In the genomic region with DNA sequence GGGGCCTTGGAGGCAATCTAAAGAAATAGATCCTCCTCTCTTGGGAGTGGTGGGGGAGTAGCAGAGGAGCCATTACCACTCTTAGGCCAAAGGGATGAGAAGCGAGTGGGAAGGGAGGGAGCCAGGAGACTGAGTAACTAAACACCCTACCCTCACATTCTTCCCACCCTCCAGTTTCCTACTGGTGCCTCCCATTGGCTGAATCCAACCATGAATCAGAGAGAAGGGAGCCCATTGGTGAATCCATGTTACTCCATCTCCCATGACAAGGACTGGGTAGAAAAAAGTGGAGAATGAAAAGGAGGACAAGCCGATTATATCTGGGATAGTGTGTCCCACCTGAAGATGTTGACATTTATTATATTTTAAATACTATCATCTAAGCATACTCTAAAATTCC, we compare ENCODE assay signal across 30 cellular contexts.
"Had no signal": no experiment of that assay in that cellular context is flagged by ENCODE, and none has a peak within 500 bp of the region (broad histone marks: within the 10 kb centered on the region; RNA-seq: fewer than 3 reads in every experiment).

No MANE protein-coding gene starts in this region.

- H3K9me3 ChIP-seq: ovary, psoas muscle, right lobe of liver, thoracic aorta, thyroid gland, vagina had no signal

- H3K4me2 ChIP-seq: neural progenitor cell had no signal

- H3K27me3 ChIP-seq: neural progenitor cell, ovary, right lobe of liver, thyroid gland, tibial nerve, upper lobe of left lung, vagina had no signal

- H3K9ac ChIP-seq: neural progenitor cell, parathyroid adenoma had no signal

- H3K4me3 ChIP-seq: neural progenitor cell, ovary, psoas muscle, right lobe of liver, sigmoid colon, stomach, suprapubic skin, thoracic aorta, thyroid gland, tibial nerve, upper lobe of left lung, vagina had no signal

- H3K4me1 ChIP-seq: parathyroid adenoma, psoas muscle, right lobe of liver, sigmoid colon, stomach, suprapubic skin, thyroid gland, tibial nerve, upper lobe of left lung, vagina had no signal

- H3K9me3 Mint-ChIP-seq: natural killer cell treated with Interleukin-12 subunit alpha and Interleukin-12 subunit beta and Interleukin-15 and Interleukin-18, amount 100 ng/mL, for 72 hours had no signal

- H3K27ac Mint-ChIP-seq: naive thymus-derived CD8-positive, alpha-beta T cell; natural killer cell treated with Interleukin-12 subunit alpha and Interleukin-12 subunit beta and Interleukin-15 and Interleukin-18, amount 100 ng/mL, for 72 hours; neural progenitor cell; progenitor cell of endocrine pancreas; stimulated activated effector memory CD8-positive, alpha-beta T cell treated with anti-CD3 and anti-CD28 coated beads, Interleukin-12 subunit alpha, Interleukin-12 subunit beta, amount 100 ng/mL, for 72 hours; stimulated activated naive B cell treated with anti-CD40 and anti-IgM and Interleukin-4, amounts not matched to agents 10 μg/mL and 1 μg/mL and 100 μg/mL, for 72 hours; stimulated activated naive CD8-positive, alpha-beta T cell treated with anti-CD3 and anti-CD28 coated beads, Interleukin-15, Interleukin-2, amounts not matched to agents 100 ng/mL and 50 ng/mL, for 24 hours had no signal

- H3K4me3 Mint-ChIP-seq: naive thymus-derived CD8-positive, alpha-beta T cell; natural killer cell treated with Interleukin-12 subunit alpha and Interleukin-12 subunit beta and Interleukin-15 and Interleukin-18, amount 100 ng/mL, for 72 hours; neural progenitor cell; stimulated activated effector memory CD8-positive, alpha-beta T cell treated with anti-CD3 and anti-CD28 coated beads, Interleukin-12 subunit alpha, Interleukin-12 subunit beta, amount 100 ng/mL, for 72 hours; stimulated activated naive B cell treated with anti-CD40 and anti-IgM and Interleukin-4, amounts not matched to agents 10 μg/mL and 1 μg/mL and 100 μg/mL, for 72 hours; stimulated activated naive CD8-positive, alpha-beta T cell treated with anti-CD3 and anti-CD28 coated beads, Interleukin-15, Interleukin-2, amounts not matched to agents 100 ng/mL and 50 ng/mL, for 24 hours had no signal

- H3K4me1 Mint-ChIP-seq: naive thymus-derived CD8-positive, alpha-beta T cell; stimulated activated effector memory CD8-positive, alpha-beta T cell treated with anti-CD3 and anti-CD28 coated beads, Interleukin-12 subunit alpha, Interleukin-12 subunit beta, amount 100 ng/mL, for 72 hours; stimulated activated naive B cell treated with anti-CD40 and anti-IgM and Interleukin-4, amounts not matched to agents 10 μg/mL and 1 μg/mL and 100 μg/mL, for 72 hours had no signal

- FAIRE-seq: small intestine, urothelium cell line had no signal

- ATAC-seq: naive thymus-derived CD8-positive, alpha-beta T cell; natural killer cell treated with Interleukin-12 subunit alpha and Interleukin-12 subunit beta and Interleukin-15 and Interleukin-18, amount 100 ng/mL, for 72 hours; psoas muscle; right cardiac atrium; right lobe of liver; stimulated activated effector memory CD8-positive, alpha-beta T cell treated with anti-CD3 and anti-CD28 coated beads, Interleukin-12 subunit alpha, Interleukin-12 subunit beta, amount 100 ng/mL, for 72 hours; stimulated activated naive B cell treated with anti-CD40 and anti-IgM and Interleukin-4, amounts not matched to agents 10 μg/mL and 1 μg/mL and 100 μg/mL, for 72 hours had no signal

- H3K79me2 ChIP-seq: parathyroid adenoma had no signal

- DNase-seq: naive thymus-derived CD8-positive, alpha-beta T cell; occipital lobe; ovary; posterior cingulate gyrus; psoas muscle; right cardiac atrium; right lobe of liver; sigmoid colon; small intestine; stimulated activated CD4-positive, alpha-beta T cell treated with anti-CD3 and anti-CD28 coated beads, Interleukin-15, amount 100 ng/mL, for 24 hours; stimulated activated CD4-positive, alpha-beta T cell treated with anti-CD3 and anti-CD28 coated beads, Interleukin-2, amount 100 ng/mL, for 24 hours; stimulated activated CD4-positive, alpha-beta T cell treated with anti-CD3 and anti-CD28 coated beads, Interleukin-2, amount 100 ng/mL, for 48 hours; stimulated activated CD4-positive, alpha-beta T cell treated with anti-CD3 and anti-CD28 coated beads, Interleukin-4, amount 100 ng/mL, for 24 hours; stimulated activated naive B cell treated with anti-CD40 and anti-IgM and Interleukin-4, amounts not matched to agents 10 μg/mL and 1 μg/mL and 100 μg/mL, for 72 hours; stimulated activated naive CD4-positive, alpha-beta T cell treated with Interleukin-2 at 50 U/mL for 16 hours; stomach; thyroid gland; trophoblast cell; upper lobe of left lung had no signal

- H3K27ac ChIP-seq: neural progenitor cell, ovary, parathyroid adenoma, psoas muscle, right lobe of liver, sigmoid colon, stomach, suprapubic skin, thoracic aorta, thyroid gland, tibial nerve, upper lobe of left lung, vagina had no signal

- H3K36me3 Mint-ChIP-seq: natural killer cell treated with Interleukin-12 subunit alpha and Interleukin-12 subunit beta and Interleukin-15 and Interleukin-18, amount 100 ng/mL, for 72 hours; neural progenitor cell; stimulated activated effector memory CD8-positive, alpha-beta T cell treated with anti-CD3 and anti-CD28 coated beads, Interleukin-12 subunit alpha, Interleukin-12 subunit beta, amount 100 ng/mL, for 72 hours; stimulated activated naive B cell treated with anti-CD40 and anti-IgM and Interleukin-4, amounts not matched to agents 10 μg/mL and 1 μg/mL and 100 μg/mL, for 72 hours had no signal

- H2AFZ ChIP-seq: neural progenitor cell, parathyroid adenoma had no signal

- H3K36me3 ChIP-seq: neural progenitor cell, ovary, right lobe of liver, sigmoid colon, stomach, suprapubic skin, thoracic aorta, thyroid gland, tibial nerve, upper lobe of left lung, vagina had no signal
